8 cellular contexts compared by ENCODE assay signal in the genomic region with DNA sequence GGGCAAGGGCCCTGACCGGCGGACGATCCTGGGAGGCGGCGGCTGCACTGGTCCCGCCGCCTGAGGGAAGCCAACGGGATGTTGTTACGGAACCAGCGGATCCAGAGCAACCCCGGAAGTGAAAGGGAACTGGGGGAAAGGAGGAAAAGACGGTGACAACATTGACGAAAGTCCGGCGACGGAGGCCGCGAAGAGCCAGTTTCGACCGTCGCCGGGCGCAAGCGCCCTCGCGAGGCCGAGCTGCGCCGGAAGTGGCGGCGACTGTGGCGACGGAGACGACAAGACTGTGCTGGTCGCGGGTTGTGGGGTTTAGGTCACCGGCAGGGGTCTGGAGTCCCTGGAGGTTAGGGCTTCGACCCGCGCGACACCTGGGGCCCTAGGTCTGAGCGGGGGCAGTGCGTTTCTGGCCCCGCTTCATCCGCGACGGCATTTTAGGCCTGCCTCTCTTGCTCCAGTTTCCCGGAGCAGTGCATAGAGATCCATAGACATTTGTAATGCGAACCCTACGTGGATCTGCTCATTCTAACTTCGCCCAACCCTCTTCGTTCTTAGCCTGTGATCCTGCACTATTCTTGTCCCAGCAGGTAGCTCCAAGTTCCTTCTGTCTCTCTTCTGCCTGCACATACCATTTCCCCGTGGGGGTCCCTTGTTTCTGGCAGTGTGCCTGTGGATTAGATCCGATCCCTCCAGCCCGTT. TPM values are rescaled to one million over a fixed set of nuclear protein-coding genes. Genes with fewer than 3 reads are reported as not detected.
A peak's percentile ranks its signal among the peaks of the same experiment; 100 is the strongest.
DNase-seq lines count a peak whose midpoint lies in the region; ATAC-seq and TF ChIP-seq lines count a peak whose summit lies in the region.

TSS of gene BOD1L1 (minus strand) at position 120 of the 696 bp plus-strand sequence. CDS start 138 bp downstream, outside the sequence.

- no peaks in the 10 kb centered on the region for H3K27me3 ChIP-seq in GM23248 (replicated peaks; ENCODE audit: insufficient read depth)

- peaks cover 5% of the 10 kb centered on the region for H3K36me3 Mint-ChIP-seq in activated T-helper 2 cell treated with anti-CD3 and anti-CD28 coated beads, Interferon-gamma antibody, Interleukin-2, Interleukin-4, amounts not matched to agents 10 μg/mL and 5 μg/mL and 100 μg/mL, durations not matched to agents 14 hours and 24 hours and 36 hours (ENCODE audit: low read depth)
- H3K36me3 Mint-ChIP-seq in nephron progenitor cell (ENCODE audit: low read depth), result no peaks in the 10 kb centered on the region

- peak within 1 kb of the TSS; percentile 87 for H2AFZ ChIP-seq in GM23248

- H3K79me2 ChIP-seq in GM23248 (ENCODE audit: insufficient read depth), result peaks cover 52% of the 10 kb centered on the region

- 0 to 1% methylated on average over 44 to 51 of the region's 55 CpGs for WGBS in GM23248 (ENCODE audit: low coverage in 1 of 2, low lambda C conversion rate in 2 of 2, missing lambda C conversion rate in 2 of 2), 2 experiments

- no peaks in the 10 kb centered on the region for H3K9me3 Mint-ChIP-seq in activated T-helper 2 cell treated with anti-CD3 and anti-CD28 coated beads, Interferon-gamma antibody, Interleukin-2, Interleukin-4, amounts not matched to agents 10 μg/mL and 5 μg/mL and 100 μg/mL, durations not matched to agents 14 hours and 24 hours and 36 hours
- no peaks in the 10 kb centered on the region for H3K9me3 Mint-ChIP-seq in nephron progenitor cell
- no peaks in the 10 kb centered on the region for H3K9me3 Mint-ChIP-seq in stimulated activated naive CD8-positive, alpha-beta T cell treated with anti-CD3 and anti-CD28 coated beads, Interleukin-15, amount 100 ng/mL, for 72 hours

- peak within 1 kb of the TSS; percentile 96 for H3K4me2 ChIP-seq in GM23248 (ENCODE audit: unreplicated experiment)

- H3K36me3 ChIP-seq in GM23248 (ENCODE audit: low read depth), result no peaks in the 10 kb centered on the region

- H3K4me3 ChIP-seq in GM23248, result peak within 1 kb of the TSS; percentile 99

- peaks cover 24% of the 10 kb centered on the region; the same call in 1 of the 2 replicates for H3K4me1 ChIP-seq in GM23248 (ENCODE audit: insufficient read depth)

- TF ChIP-seq CTCF in RWPE1 (conservative IDR thresholded peaks at IDR 0.05; ENCODE audit: low read depth) (peak; percentile 30; the same call in 1 of the 2 replicates), nephron progenitor cell (IDR thresholded peaks at IDR 0.05) (peak; percentile 20)

- peak; percentile 88 for DNase-seq in EL
- DNase-seq in GM23248, result peak; percentile 91
- peak; percentile 89 to 92 for DNase-seq in Kasumi-1 (lab: John Stamatoyannopoulos, UW)
- peak; percentile 78 for DNase-seq in RWPE1 (ENCODE audit: low spot score)
- DNase-seq in activated T-helper 2 cell treated with anti-CD3 and anti-CD28 coated beads, Interferon-gamma antibody, Interleukin-2, Interleukin-4, amounts not matched to agents 10 μg/mL and 5 μg/mL and 100 μg/mL, durations not matched to agents 14 hours and 24 hours and 36 hours (ENCODE audit: low spot score), result peak; percentile 78
- peak; percentile 77 for DNase-seq in fibroblast of the conjunctiva (ENCODE audit: low read depth)
- peak; percentile 80 for DNase-seq in nephron progenitor cell
- peak; percentile 76 to 86 for DNase-seq in stimulated activated naive CD8-positive, alpha-beta T cell treated with anti-CD3 and anti-CD28 coated beads, Interleukin-15, amount 100 ng/mL, for 72 hours

- H3K9ac ChIP-seq in GM23248, result peak within 1 kb of the TSS; percentile 94

- H3K4me3 Mint-ChIP-seq in activated T-helper 2 cell treated with anti-CD3 and anti-CD28 coated beads, Interferon-gamma antibody, Interleukin-2, Interleukin-4, amounts not matched to agents 10 μg/mL and 5 μg/mL and 100 μg/mL, durations not matched to agents 14 hours and 24 hours and 36 hours (ENCODE audit: low read depth), result peak within 1 kb of the TSS; percentile 98
- H3K4me3 Mint-ChIP-seq in nephron progenitor cell, result peak within 1 kb of the TSS; percentile 97
- peak within 1 kb of the TSS; percentile 92 to 99 for H3K4me3 Mint-ChIP-seq in stimulated activated naive CD8-positive, alpha-beta T cell treated with anti-CD3 and anti-CD28 coated beads, Interleukin-15, amount 100 ng/mL, for 72 hours

- no peaks in the 10 kb centered on the region for H3K27me3 Mint-ChIP-seq in activated T-helper 2 cell treated with anti-CD3 and anti-CD28 coated beads, Interferon-gamma antibody, Interleukin-2, Interleukin-4, amounts not matched to agents 10 μg/mL and 5 μg/mL and 100 μg/mL, durations not matched to agents 14 hours and 24 hours and 36 hours (ENCODE audit: low read depth)
- H3K27me3 Mint-ChIP-seq in nephron progenitor cell (ENCODE audit: low read depth, poor library complexity), result peaks cover 12% of the 10 kb centered on the region
- no peaks in the 10 kb centered on the region for H3K27me3 Mint-ChIP-seq in stimulated activated naive CD8-positive, alpha-beta T cell treated with anti-CD3 and anti-CD28 coated beads, Interleukin-15, amount 100 ng/mL, for 72 hours

- intact Hi-C loops in activated T-helper 2 cell treated with anti-CD3 and anti-CD28 coated beads, Interferon-gamma antibody, Interleukin-2, Interleukin-4, amounts not matched to agents 10 μg/mL and 5 μg/mL and 100 μg/mL, durations not matched to agents 14 hours and 24 hours and 36 hours (cut with micrococcal nuclease), result loop anchor here (1.0 to 10.0 kb wide), 3 partner anchors 27 to 1375 kb away; partner anchors contain the start of genes CPEB2 and RAB28

- ATAC-seq in stimulated activated naive CD8-positive, alpha-beta T cell treated with anti-CD3 and anti-CD28 coated beads, Interleukin-15, amount 100 ng/mL, for 72 hours, result peak; percentile 86

- peak within 1 kb of the TSS; percentile 96 for H3K27ac Mint-ChIP-seq in activated T-helper 2 cell treated with anti-CD3 and anti-CD28 coated beads, Interferon-gamma antibody, Interleukin-2, Interleukin-4, amounts not matched to agents 10 μg/mL and 5 μg/mL and 100 μg/mL, durations not matched to agents 14 hours and 24 hours and 36 hours
- peak within 1 kb of the TSS; percentile 98 for H3K27ac Mint-ChIP-seq in nephron progenitor cell
- H3K27ac Mint-ChIP-seq in stimulated activated naive CD8-positive, alpha-beta T cell treated with anti-CD3 and anti-CD28 coated beads, Interleukin-15, amount 100 ng/mL, for 72 hours, result peak within 1 kb of the TSS; percentile 97 to 99

- H4K20me1 ChIP-seq in GM23248 (ENCODE audit: insufficient read depth), result 0 out of 2 replicates have a peak, but pooled peaks cover 3% of the 10 kb centered on the region

- 0 out of 2 replicates have a peak, but pooled peaks cover 3% of the 10 kb centered on the region for H3K9me2 ChIP-seq in GM23248 (ENCODE audit: insufficient read depth)

- in situ Hi-C loops in GM23248 (cut with MboI), result loop anchor here (25.0 kb wide), 1 partner anchor 1385 kb away; the partner anchor contains the start of gene CPEB2

- CTCF ChIA-PET in RWPE1 (lab: Yijun Ruan, JAX), result interaction anchor here (0.6 kb wide), 1 partner anchor 601 kb away, joined by 3 read pairs; no protein-coding TSS in a partner anchor

- no peaks in the 10 kb centered on the region for H3F3A ChIP-seq in GM23248 (ENCODE audit: insufficient read depth)

- POLR2A ChIA-PET in RWPE1 (lab: Yijun Ruan, JAX; ENCODE audit: low non-redundant PET), result no interaction called here

- H3K27ac ChIP-seq in GM23248 (peak within 1 kb of the TSS; percentile 75), RWPE1 (peak within 1 kb of the TSS; percentile 82)

- H3K9me3 ChIP-seq in GM23248 (ENCODE audit: low read depth), result no peaks in the 10 kb centered on the region

- peaks cover 21% of the 10 kb centered on the region for H3K4me1 Mint-ChIP-seq in activated T-helper 2 cell treated with anti-CD3 and anti-CD28 coated beads, Interferon-gamma antibody, Interleukin-2, Interleukin-4, amounts not matched to agents 10 μg/mL and 5 μg/mL and 100 μg/mL, durations not matched to agents 14 hours and 24 hours and 36 hours (ENCODE audit: low read depth)
- H3K4me1 Mint-ChIP-seq in nephron progenitor cell, result peaks cover 28% of the 10 kb centered on the region
- peaks cover 26% of the 10 kb centered on the region for H3K4me1 Mint-ChIP-seq in stimulated activated naive CD8-positive, alpha-beta T cell treated with anti-CD3 and anti-CD28 coated beads, Interleukin-15, amount 100 ng/mL, for 72 hours

RNA-seq across cellular contexts. Expression of gene BOD1L1, which starts in this region (rescaled TPM):
- total RNA-seq in GM23248 (2014; rRNA removed; shearing (Covaris generic)), result 16.5 and 17.3 TPM in 2 replicates
- polyA plus RNA-seq in GM23248 (2016; fragmentation: Nextera tagmentation; extraction: Ambion mirVana), result 6.3 and 6.6 TPM in 2 replicates
- 41.5 and 42.2 TPM in 2 replicates for total RNA-seq in activated T-helper 2 cell treated with anti-CD3 and anti-CD28 coated beads, Interferon-gamma antibody, Interleukin-2, Interleukin-4, amounts not matched to agents 10 μg/mL and 5 μg/mL and 100 μg/mL, durations not matched to agents 14 hours and 24 hours and 36 hours

Comparison
In these comparisons a context has a peak if more than half of its experiments do, and no peak if none do; other contexts are left out.
1. Peak in every context shown above with its lines: DNase-seq, ATAC-seq, H3K4me3 ChIP-seq and H3K27ac ChIP-seq.